In genomic region chr3:144257381-144257780, GRCh38 we compare ENCODE assay signal across 26 cellular contexts.
"Had no signal": no experiment of that assay in that cellular context is flagged by ENCODE, and none has a peak within 500 bp of the region (broad histone marks: within the 10 kb centered on the region; RNA-seq: fewer than 3 reads in every experiment).

No MANE protein-coding gene starts in this region.

- FAIRE-seq: colon, islet of Langerhans, small intestine had no signal

- H3K36me3 Mint-ChIP-seq: naive B cell; neural progenitor cell; stimulated activated naive B cell treated with anti-CD40 and anti-IgM and Interleukin-4, amounts not matched to agents 10 μg/mL and 1 μg/mL and 100 μg/mL, for 72 hours had no signal

- H3K9ac ChIP-seq: neural progenitor cell, parathyroid adenoma had no signal

- H3K27me3 ChIP-seq: dorsolateral prefrontal cortex, gastroesophageal sphincter, heart left ventricle, hepatocyte, left lung, neural progenitor cell, right lobe of liver, transverse colon, upper lobe of right lung, uterus had no signal

- H3K4me2 ChIP-seq: hepatocyte, neural progenitor cell had no signal

- H3K9me3 ChIP-seq: gastroesophageal sphincter, heart left ventricle, left lung, mucosa of descending colon, right lobe of liver, transverse colon, upper lobe of right lung, uterus had no signal

- H3K79me2 ChIP-seq: hepatocyte, parathyroid adenoma had no signal

- DNase-seq: dorsolateral prefrontal cortex; effector CD4-positive, alpha-beta T cell; heart left ventricle; left cardiac atrium; left lung; mesenchymal stem cell; mucosa of descending colon; naive B cell; right lobe of liver; small intestine; stimulated activated CD4-positive, alpha-beta T cell treated with anti-CD3 and anti-CD28 coated beads, Interleukin-15, amount 100 ng/mL, for 24 hours; stimulated activated CD4-positive, alpha-beta T cell treated with anti-CD3 and anti-CD28 coated beads, Interleukin-2, amount 100 ng/mL, for 48 hours; stimulated activated naive B cell treated with anti-CD40 and anti-IgM and Interleukin-4, amounts not matched to agents 10 μg/mL and 1 μg/mL and 100 μg/mL, for 72 hours; transverse colon; upper lobe of right lung; uterus had no signal

- H2AFZ ChIP-seq: hepatocyte, neural progenitor cell, parathyroid adenoma had no signal

- H3K4me3 Mint-ChIP-seq: mesothelial cell of epicardium; naive B cell; natural killer cell treated with Interleukin-12 subunit alpha and Interleukin-12 subunit beta and Interleukin-15 and Interleukin-18, amount 100 ng/mL, for 72 hours; neural progenitor cell; stimulated activated naive B cell treated with anti-CD40 and anti-IgM and Interleukin-4, amounts not matched to agents 10 μg/mL and 1 μg/mL and 100 μg/mL, for 72 hours; stimulated activated naive CD8-positive, alpha-beta T cell treated with anti-CD3 and anti-CD28 coated beads, Interleukin-15, Interleukin-2, amounts not matched to agents 100 ng/mL and 50 ng/mL, for 24 hours had no signal

- H3K4me3 ChIP-seq: dorsolateral prefrontal cortex, gastroesophageal sphincter, hepatocyte, left lung, mucosa of descending colon, neural progenitor cell, right lobe of liver, transverse colon, upper lobe of right lung, uterus had no signal

- H3K4me1 Mint-ChIP-seq: naive B cell; neural progenitor cell; stimulated activated naive B cell treated with anti-CD40 and anti-IgM and Interleukin-4, amounts not matched to agents 10 μg/mL and 1 μg/mL and 100 μg/mL, for 72 hours had no signal

- H3K36me3 ChIP-seq: gastroesophageal sphincter, heart left ventricle, left lung, neural progenitor cell, right lobe of liver, transverse colon, upper lobe of right lung, uterus had no signal

- H3K27me3 Mint-ChIP-seq: progenitor cell of endocrine pancreas had no signal

- H3K9me3 Mint-ChIP-seq: naive B cell; neural progenitor cell; stimulated activated naive B cell treated with anti-CD40 and anti-IgM and Interleukin-4, amounts not matched to agents 10 μg/mL and 1 μg/mL and 100 μg/mL, for 72 hours; stimulated activated naive CD8-positive, alpha-beta T cell treated with anti-CD3 and anti-CD28 coated beads, Interleukin-15, Interleukin-2, amounts not matched to agents 100 ng/mL and 50 ng/mL, for 24 hours had no signal

- H3K4me1 ChIP-seq: gastroesophageal sphincter, left lung, neural progenitor cell, parathyroid adenoma, right lobe of liver, transverse colon, upper lobe of right lung, uterus had no signal

- H3K27ac ChIP-seq: dorsolateral prefrontal cortex, gastroesophageal sphincter, heart left ventricle, hepatocyte, left lung, neural progenitor cell, parathyroid adenoma, right lobe of liver, transverse colon, upper lobe of right lung, uterus had no signal

- H3K27ac Mint-ChIP-seq: natural killer cell treated with Interleukin-12 subunit alpha and Interleukin-12 subunit beta and Interleukin-15 and Interleukin-18, amount 100 ng/mL, for 72 hours; neural progenitor cell; progenitor cell of endocrine pancreas; stimulated activated naive B cell treated with anti-CD40 and anti-IgM and Interleukin-4, amounts not matched to agents 10 μg/mL and 1 μg/mL and 100 μg/mL, for 72 hours; stimulated activated naive CD8-positive, alpha-beta T cell treated with anti-CD3 and anti-CD28 coated beads, Interleukin-15, Interleukin-2, amounts not matched to agents 100 ng/mL and 50 ng/mL, for 24 hours had no signal
